16 cellular contexts compared by ENCODE assay signal in the genomic region with DNA sequence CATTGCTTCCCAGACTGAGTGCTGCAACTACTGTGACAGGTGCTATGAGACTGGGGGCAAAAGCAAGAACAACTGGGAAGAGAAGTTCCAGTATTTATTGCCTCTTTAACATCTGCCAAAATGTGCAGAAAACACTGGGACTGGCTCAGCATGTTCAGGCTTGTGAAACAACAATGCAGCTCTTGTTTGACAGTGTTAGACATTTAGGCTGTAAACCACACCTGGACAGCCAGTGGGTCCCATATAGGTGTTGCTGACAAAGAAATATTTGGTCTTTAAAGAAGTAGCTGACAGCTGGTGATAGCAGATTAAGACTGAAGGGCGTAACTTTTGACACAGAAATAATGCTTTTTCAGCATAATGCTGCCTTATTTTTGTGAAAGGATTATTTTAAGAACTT.
"Had no signal": no experiment of that assay in that cellular context is flagged by ENCODE, and none has a peak within 500 bp of the region (broad histone marks: within the 10 kb centered on the region; RNA-seq: fewer than 3 reads in every experiment).

No MANE protein-coding gene starts in this region.

- H3K27ac ChIP-seq: neural progenitor cell, parathyroid adenoma, suprapubic skin, VCaP had no signal

- H3K36me3 Mint-ChIP-seq: activated naive CD8-positive, alpha-beta T cell treated with anti-CD3 and anti-CD28 coated beads, Interleukin-2, amount 10 ng/mL, durations not matched to agents 7 days and 5 days; neural progenitor cell had no signal

- H3K36me3 ChIP-seq: neural progenitor cell, suprapubic skin had no signal

- H2AFZ ChIP-seq: neural progenitor cell, parathyroid adenoma had no signal

- H3K9me3 ChIP-seq: suprapubic skin had no signal

- H3K4me3 Mint-ChIP-seq: activated CD4-positive, alpha-beta memory T cell treated with anti-CD3 and anti-CD28 coated beads, Interleukin-2, amount 10 ng/mL, durations not matched to agents 7 days and 5 days; activated CD4-positive, alpha-beta T cell treated with anti-CD3 and anti-CD28 coated beads for 36 hours; activated naive CD8-positive, alpha-beta T cell treated with anti-CD3 and anti-CD28 coated beads, Interleukin-2, amount 10 ng/mL, durations not matched to agents 7 days and 5 days; neural progenitor cell had no signal

- DNase-seq: activated CD4-positive, alpha-beta memory T cell treated with anti-CD3 and anti-CD28 coated beads, Interleukin-2, amount 10 ng/mL, durations not matched to agents 7 days and 5 days; activated CD4-positive, alpha-beta T cell treated with anti-CD3 and anti-CD28 coated beads for 36 hours; activated gamma-delta T cell treated with Interleukin-2 at 50 U/mL for 16 hours; activated naive CD8-positive, alpha-beta T cell treated with anti-CD3 and anti-CD28 coated beads, Interleukin-2, amount 10 ng/mL, durations not matched to agents 7 days and 5 days; activated T-cell treated with anti-CD3 and anti-CD28 coated beads, Interleukin-2, amount 50 U/mL, for 48 hours; aorta; retina; stimulated activated CD4-positive, alpha-beta T cell treated with anti-CD3 and anti-CD28 coated beads, Interleukin-4, amount 100 ng/mL, for 1 hour; stimulated activated CD8-positive, alpha-beta memory T cell treated with anti-CD3 and anti-CD28 coated beads, Interleukin-4, amount 100 ng/mL, for 48 hours; stimulated activated naive CD8-positive, alpha-beta T cell treated with anti-CD3 and anti-CD28 coated beads, Interleukin-15, Interleukin-2, amounts not matched to agents 100 U/mL and 50 U/mL, for 24 hours had no signal

- H3K27me3 ChIP-seq: neural progenitor cell, suprapubic skin had no signal

- H3K27ac Mint-ChIP-seq: activated CD4-positive, alpha-beta memory T cell treated with anti-CD3 and anti-CD28 coated beads, Interleukin-2, amount 10 ng/mL, durations not matched to agents 7 days and 5 days; activated CD4-positive, alpha-beta T cell treated with anti-CD3 and anti-CD28 coated beads for 36 hours; activated naive CD8-positive, alpha-beta T cell treated with anti-CD3 and anti-CD28 coated beads, Interleukin-2, amount 10 ng/mL, durations not matched to agents 7 days and 5 days; neural progenitor cell had no signal

- H3K4me3 ChIP-seq: neural progenitor cell, suprapubic skin had no signal

- H3K79me2 ChIP-seq: parathyroid adenoma had no signal

- H3K4me2 ChIP-seq: neural progenitor cell had no signal

- H3K4me1 Mint-ChIP-seq: activated CD4-positive, alpha-beta memory T cell treated with anti-CD3 and anti-CD28 coated beads, Interleukin-2, amount 10 ng/mL, durations not matched to agents 7 days and 5 days; activated CD4-positive, alpha-beta T cell treated with anti-CD3 and anti-CD28 coated beads for 36 hours; activated naive CD8-positive, alpha-beta T cell treated with anti-CD3 and anti-CD28 coated beads, Interleukin-2, amount 10 ng/mL, durations not matched to agents 7 days and 5 days had no signal

- FAIRE-seq: endometrium, frontal cortex had no signal

- H3K9me3 Mint-ChIP-seq: activated CD4-positive, alpha-beta memory T cell treated with anti-CD3 and anti-CD28 coated beads, Interleukin-2, amount 10 ng/mL, durations not matched to agents 7 days and 5 days; activated naive CD8-positive, alpha-beta T cell treated with anti-CD3 and anti-CD28 coated beads, Interleukin-2, amount 10 ng/mL, durations not matched to agents 7 days and 5 days; neural progenitor cell had no signal

- ATAC-seq: activated CD4-positive, alpha-beta T cell treated with anti-CD3 and anti-CD28 coated beads for 36 hours; stimulated activated naive CD8-positive, alpha-beta T cell treated with anti-CD3 and anti-CD28 coated beads, Interleukin-15, Interleukin-2, amounts not matched to agents 100 U/mL and 50 U/mL, for 24 hours had no signal

- H3K9ac ChIP-seq: neural progenitor cell, parathyroid adenoma had no signal

- H3K4me1 ChIP-seq: neural progenitor cell, parathyroid adenoma had no signal
